ENCODE assay signal across 1 cellular context in genomic region chr14:73851567-73852382, GRCh38.
TF ChIP-seq lines count a peak whose summit lies in the region.

Gene PTGR2 (plus strand): TSS chr14:73851831. CDS start chr14:73858863, 7,032 bp downstream.

TF ChIP-seq in HEK293, 187 proteins besides CTCF, POLR2A, EP300 and RAD21 (continued from another document):
- TF ChIP-seq PRDM10 (tag by site-specific recombination; IDR thresholded peaks at IDR 0.05) (peak; percentile 8), ZNF423 (tag by site-specific recombination; IDR thresholded peaks at IDR 0.05) (no peak), ZSCAN30 (tag by site-specific recombination; IDR thresholded peaks at IDR 0.05) (peak; percentile 52; the same call in 1 of the 2 replicates), ZNF561 (tag by site-specific recombination; IDR thresholded peaks at IDR 0.05; ENCODE audit: borderline replicate concordance) (no peak), OSR2 (tag by site-specific recombination; IDR thresholded peaks at IDR 0.05) (peak; percentile 39; the same call in 1 of the 2 replicates), ZNF558 (tag by site-specific recombination; IDR thresholded peaks at IDR 0.05) (0 out of 2 replicates have a peak, but pooled peaks have one; percentile 6), ZBTB6 (tag by site-specific recombination; IDR thresholded peaks at IDR 0.05) (peak; percentile 65; the same call in 1 of the 2 replicates), ZNF501 (tag by site-specific recombination; IDR thresholded peaks at IDR 0.05) (0 out of 2 replicates have a peak, but pooled peaks have one; percentile 38), ZNF146 (tag by site-specific recombination; IDR thresholded peaks at IDR 0.05) (peak; percentile 96), KLF1 (tag by site-specific recombination; IDR thresholded peaks at IDR 0.05) (no peak), ZFP37 (tag by site-specific recombination; IDR thresholded peaks at IDR 0.05) (0 out of 2 replicates have a peak, but pooled peaks have one; percentile 23), IKZF3 (tag by site-specific recombination; IDR thresholded peaks at IDR 0.05) (peak; percentile 98), ZNF266 (tag by site-specific recombination; IDR thresholded peaks at IDR 0.05; ENCODE audit: low read depth) (no peak), ZNF76 (tag by site-specific recombination; IDR thresholded peaks at IDR 0.05; ENCODE audit: borderline replicate concordance, low read depth) (peak; percentile 18; the same call in 1 of the 2 replicates), ZNF791 (tag by site-specific recombination; IDR thresholded peaks at IDR 0.05) (no peak)
